12 cellular contexts compared by ENCODE assay signal in the genomic region with DNA sequence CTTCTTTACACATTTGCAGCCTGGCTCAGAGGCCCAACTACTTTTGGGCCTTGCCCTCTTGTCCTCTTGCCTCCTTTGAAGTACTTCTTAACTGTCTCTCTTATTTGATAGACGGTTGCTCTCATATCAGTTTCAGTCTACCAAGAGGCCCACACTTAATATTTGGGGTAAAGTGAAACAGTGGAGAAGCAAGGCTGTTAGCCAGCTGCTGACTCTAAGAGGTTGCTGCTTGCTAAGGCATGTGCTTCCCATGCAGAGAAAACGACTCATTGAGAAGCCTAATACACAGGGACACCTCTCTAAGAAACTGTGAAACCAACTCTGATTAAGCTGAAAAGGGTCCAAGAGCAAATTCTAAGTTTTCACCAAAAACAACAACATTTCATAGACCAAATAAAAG.
A peak's percentile ranks its signal among the peaks of the same experiment; 100 is the strongest.
DNase-seq lines count a peak whose midpoint lies in the region; ATAC-seq and TF ChIP-seq lines count a peak whose summit lies in the region.
"Had no signal": no experiment of that assay in that cellular context is flagged by ENCODE, and none has a peak within 500 bp of the region (broad histone marks: within the 10 kb centered on the region; RNA-seq: fewer than 3 reads in every experiment).

No MANE protein-coding gene starts in this region.

- H3K4me3 ChIP-seq in left lung (no peak overlapping the region), neuronal stem cell (ENCODE audit: low read length in 2 of 2) (no peak overlapping the region)
- H3K4me3 ChIP-seq: prostate gland, stomach had no signal

- WGBS in neuronal stem cell (ENCODE audit: extremely low coverage in 2 of 2, insufficient read length in 2 of 2, insufficient replicate concordance in 1 of 2), 2 donors = no CpG with 5 or more reads among the region's 2 CpGs

- no peak overlapping the region for H2BK5ac ChIP-seq in neuronal stem cell (ENCODE audit: low read length)

- no peak overlapping the region for H3K18ac ChIP-seq in neuronal stem cell (ENCODE audit: low read length)

- no peak overlapping the region for H3K4me2 ChIP-seq in neuronal stem cell (ENCODE audit: insufficient read depth, low read length, poor library complexity, severe bottlenecking)

- no peak overlapping the region for H2BK120ac ChIP-seq in neuronal stem cell (ENCODE audit: low read depth, low read length)

- H2AFZ ChIP-seq in neuronal stem cell (ENCODE audit: low read length) = no peak overlapping the region

- H3K4ac ChIP-seq in neuronal stem cell (ENCODE audit: low read length) = no peak overlapping the region

- H3K9ac ChIP-seq in neuronal stem cell (ENCODE audit: low read depth, low read length, poor library complexity) = no peak overlapping the region

- ATAC-seq in GM19372 (IDR thresholded peaks at IDR 0.05; ENCODE audit: low read depth, unreplicated experiment) (peak; percentile 65), left lung (peak; percentile 41)

- no peak overlapping the region for H3K23ac ChIP-seq in neuronal stem cell (ENCODE audit: low read depth, low read length, poor library complexity)

- no peak overlapping the region for H2BK12ac ChIP-seq in neuronal stem cell (ENCODE audit: low read length)

- H3K79me1 ChIP-seq in neuronal stem cell (ENCODE audit: low read depth, low read length) = no peaks in the 10 kb centered on the region

- no peak overlapping the region for H4K8ac ChIP-seq in neuronal stem cell (ENCODE audit: low read depth, low read length)

- no peak overlapping the region for H2AK5ac ChIP-seq in neuronal stem cell (ENCODE audit: low read depth, low read length)

- in situ Hi-C loops in KBM-7 (cut with MboI; ENCODE audit: low pct_unique_long_range_greater_than_20kb, low sequenced_read_pairs) = no loop called here

- H3K27me3 ChIP-seq in left lung = no peaks in the 10 kb centered on the region
- H3K27me3 ChIP-seq in neuronal stem cell (ENCODE audit: control insufficient read depth in 3 of 3, insufficient read depth in 3 of 3, low read depth in 1 of 3, low read length in 3 of 3) = no peaks in the 10 kb centered on the region
- H3K27me3 ChIP-seq: stomach had no signal

- TF ChIP-seq CTCF in left lung (IDR thresholded peaks at IDR 0.05) = no peak

- intact Hi-C loops in left lung (cut with DNase I) = no loop called here

- H2BK15ac ChIP-seq in neuronal stem cell (ENCODE audit: low read length) = no peak overlapping the region

- H3K36me3 ChIP-seq in left lung (no peaks in the 10 kb centered on the region), neuronal stem cell (replicated peaks in 1 of 2; ENCODE audit: control insufficient read depth in 2 of 2, insufficient read depth in 2 of 2, low read length in 2 of 2) (no peaks in the 10 kb centered on the region)
- H3K36me3 ChIP-seq: prostate gland, stomach had no signal

- H3K27ac ChIP-seq in left lung (no peak overlapping the region), neuronal stem cell (replicated peaks; ENCODE audit: low read length) (no peak overlapping the region)
- H3K27ac ChIP-seq: stomach had no signal

- H3K9me3 ChIP-seq in left lung (no peaks in the 10 kb centered on the region), neuronal stem cell (replicated peaks in 1 of 2; ENCODE audit: control insufficient read depth in 2 of 2, insufficient read depth in 1 of 2, low read depth in 1 of 2, low read length in 2 of 2) (no peaks in the 10 kb centered on the region)
- H3K9me3 ChIP-seq: prostate gland, stomach had no signal

- no peak overlapping the region for H3K14ac ChIP-seq in neuronal stem cell (ENCODE audit: low read length)

- H3K4me1 ChIP-seq in left lung (peaks cover 5 to 6% of the 10 kb centered on the region in 2 donors), neuronal stem cell (ENCODE audit: control insufficient read depth in 2 of 2, insufficient read depth in 1 of 2, low read depth in 1 of 2, low read length in 2 of 2) (peaks cover 0 to 1% of the 10 kb centered on the region in 2 donors)

- H4K91ac ChIP-seq in neuronal stem cell (ENCODE audit: low read depth, low read length, poor library complexity) = no peak overlapping the region

- DNase-seq in DMS 273 (lab: John Stamatoyannopoulos, UW; ENCODE audit: unreplicated experiment) (peak; percentile 72), NCI-H524 (lab: John Stamatoyannopoulos, UW) (peak; percentile 47 to 75), left lung (no peak), KBM-7 (no peak), NCI-H526 (lab: John Stamatoyannopoulos, UW) (no peak), NCI-H2227 (lab: John Stamatoyannopoulos, UW; ENCODE audit: unreplicated experiment) (no peak), neuronal stem cell (ENCODE audit: low spot score) (no peak)
- DNase-seq: NCI-H510A treated with DMSO at 0.1 percent for 48 hours; stimulated activated CD4-positive, alpha-beta T cell treated with anti-CD3 and anti-CD28 coated beads, Interleukin-2, amount 100 ng/mL, for 48 hours; stomach had no signal

Comparison
In these comparisons a context has a peak if more than half of its experiments do, and no peak if none do; other contexts are left out.
1. DNase-seq: peak in DMS 273 (single experiment) and NCI-H524 (2 of 2); none in left lung (0 of 2), KBM-7 (single experiment), NCI-H526 (0 of 2), NCI-H2227 (single experiment) and neuronal stem cell (single experiment).